Comparison of ENCODE assay signal across 1 cellular context in the genomic region with DNA sequence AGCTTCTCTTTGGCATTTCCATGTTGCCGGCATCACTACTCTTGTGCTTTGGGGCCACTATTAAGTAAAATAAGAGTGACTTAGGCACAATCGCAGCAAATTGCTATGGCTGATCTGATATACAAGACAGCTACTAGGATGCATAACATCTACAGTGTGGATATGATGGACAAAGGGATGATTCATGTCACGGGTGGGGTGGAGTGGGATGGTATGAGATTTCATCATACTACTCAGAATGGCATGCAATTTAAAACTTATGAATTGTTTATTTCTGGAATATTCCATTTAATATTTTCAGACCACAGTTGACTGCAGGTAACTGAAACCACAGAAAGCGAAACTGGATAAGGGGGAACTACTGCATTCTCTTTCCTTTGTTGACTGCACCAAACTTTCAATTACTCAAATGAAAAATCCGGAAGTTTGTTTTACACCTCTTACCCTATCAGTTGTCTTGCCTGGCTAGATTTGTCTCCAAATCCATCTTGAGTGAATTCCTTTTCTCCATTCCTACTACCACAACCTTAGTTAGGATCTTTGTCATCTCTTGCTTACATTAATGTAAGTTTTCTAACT.
TF ChIP-seq lines count a peak whose summit lies in the region.

No MANE protein-coding gene starts in this region.

TF ChIP-seq in A549, 52 proteins besides CTCF, POLR2A, EP300 and RAD21 (continued from another document):
- TF ChIP-seq, protein P1, sequence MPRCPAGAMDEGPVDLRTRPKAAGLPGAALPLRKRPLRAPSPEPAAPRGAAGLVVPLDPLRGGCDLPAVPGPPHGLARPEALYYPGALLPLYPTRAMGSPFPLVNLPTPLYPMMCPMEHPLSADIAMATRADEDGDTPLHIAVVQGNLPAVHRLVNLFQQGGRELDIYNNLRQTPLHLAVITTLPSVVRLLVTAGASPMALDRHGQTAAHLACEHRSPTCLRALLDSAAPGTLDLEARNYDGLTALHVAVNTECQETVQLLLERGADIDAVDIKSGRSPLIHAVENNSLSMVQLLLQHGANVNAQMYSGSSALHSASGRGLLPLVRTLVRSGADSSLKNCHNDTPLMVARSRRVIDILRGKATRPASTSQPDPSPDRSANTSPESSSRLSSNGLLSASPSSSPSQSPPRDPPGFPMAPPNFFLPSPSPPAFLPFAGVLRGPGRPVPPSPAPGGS (IDR thresholded peaks at IDR 0.05): no peak
